1 cellular context compared by ENCODE assay signal in the genomic region with DNA sequence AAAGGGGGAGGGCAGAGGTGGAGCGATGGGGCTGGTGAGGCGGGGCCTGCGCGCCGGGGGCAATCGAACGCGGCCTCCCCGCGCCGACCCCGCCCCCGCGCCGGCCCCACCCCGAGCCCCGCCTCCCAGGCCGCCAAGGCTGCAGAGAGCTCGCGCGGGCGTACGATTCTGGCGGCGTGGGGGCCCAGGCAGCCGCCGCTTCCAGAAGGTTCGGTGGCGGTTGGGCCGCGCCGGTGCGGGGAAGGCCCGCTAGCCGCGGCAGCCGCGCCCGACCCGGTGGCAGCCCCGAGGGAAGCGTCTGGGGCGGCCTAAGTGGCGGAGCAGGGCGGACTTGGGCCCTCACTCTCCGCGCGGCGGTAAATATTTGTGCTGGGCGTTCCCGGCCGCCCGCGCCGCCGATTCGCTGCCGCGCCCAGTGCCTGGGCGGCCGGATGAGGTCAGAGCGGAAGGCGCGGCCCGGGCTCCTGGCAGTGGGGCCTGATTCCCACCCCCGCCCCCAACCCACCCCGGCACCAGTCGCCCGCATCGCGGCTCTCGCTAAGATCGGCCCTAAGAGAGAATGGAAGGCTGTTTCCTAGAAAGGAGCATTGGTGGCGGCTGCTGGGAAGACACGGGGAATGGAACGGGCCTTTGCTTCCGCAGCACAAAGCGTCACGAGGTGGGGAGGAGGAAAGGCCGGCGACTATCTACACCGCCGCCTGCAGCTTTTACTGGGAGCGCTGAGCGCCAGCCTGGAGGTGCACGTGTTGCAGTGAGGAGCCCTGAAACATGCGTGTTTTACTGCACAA.
TF ChIP-seq lines count a peak whose summit lies in the region.

A gene with protein sequence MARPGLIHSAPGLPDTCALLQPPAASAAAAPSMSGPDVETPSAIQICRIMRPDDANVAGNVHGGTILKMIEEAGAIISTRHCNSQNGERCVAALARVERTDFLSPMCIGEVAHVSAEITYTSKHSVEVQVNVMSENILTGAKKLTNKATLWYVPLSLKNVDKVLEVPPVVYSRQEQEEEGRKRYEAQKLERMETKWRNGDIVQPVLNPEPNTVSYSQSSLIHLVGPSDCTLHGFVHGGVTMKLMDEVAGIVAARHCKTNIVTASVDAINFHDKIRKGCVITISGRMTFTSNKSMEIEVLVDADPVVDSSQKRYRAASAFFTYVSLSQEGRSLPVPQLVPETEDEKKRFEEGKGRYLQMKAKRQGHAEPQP (minus strand): TSS at position 368 of the 788 bp plus-strand sequence. CDS start 368 bp downstream, outside the sequence.

TF ChIP-seq in K562, 482 proteins besides CTCF, POLR2A, EP300 and RAD21 (continued from another document and continues in another):
- TF ChIP-seq, protein P1, sequence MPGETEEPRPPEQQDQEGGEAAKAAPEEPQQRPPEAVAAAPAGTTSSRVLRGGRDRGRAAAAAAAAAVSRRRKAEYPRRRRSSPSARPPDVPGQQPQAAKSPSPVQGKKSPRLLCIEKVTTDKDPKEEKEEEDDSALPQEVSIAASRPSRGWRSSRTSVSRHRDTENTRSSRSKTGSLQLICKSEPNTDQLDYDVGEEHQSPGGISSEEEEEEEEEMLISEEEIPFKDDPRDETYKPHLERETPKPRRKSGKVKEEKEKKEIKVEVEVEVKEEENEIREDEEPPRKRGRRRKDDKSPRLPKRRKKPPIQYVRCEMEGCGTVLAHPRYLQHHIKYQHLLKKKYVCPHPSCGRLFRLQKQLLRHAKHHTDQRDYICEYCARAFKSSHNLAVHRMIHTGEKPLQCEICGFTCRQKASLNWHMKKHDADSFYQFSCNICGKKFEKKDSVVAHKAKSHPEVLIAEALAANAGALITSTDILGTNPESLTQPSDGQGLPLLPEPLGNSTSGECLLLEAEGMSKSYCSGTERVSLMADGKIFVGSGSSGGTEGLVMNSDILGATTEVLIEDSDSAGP (CRISPR knock-in tag; IDR thresholded peaks at IDR 0.05): no peak
- TF ChIP-seq, protein P2, sequence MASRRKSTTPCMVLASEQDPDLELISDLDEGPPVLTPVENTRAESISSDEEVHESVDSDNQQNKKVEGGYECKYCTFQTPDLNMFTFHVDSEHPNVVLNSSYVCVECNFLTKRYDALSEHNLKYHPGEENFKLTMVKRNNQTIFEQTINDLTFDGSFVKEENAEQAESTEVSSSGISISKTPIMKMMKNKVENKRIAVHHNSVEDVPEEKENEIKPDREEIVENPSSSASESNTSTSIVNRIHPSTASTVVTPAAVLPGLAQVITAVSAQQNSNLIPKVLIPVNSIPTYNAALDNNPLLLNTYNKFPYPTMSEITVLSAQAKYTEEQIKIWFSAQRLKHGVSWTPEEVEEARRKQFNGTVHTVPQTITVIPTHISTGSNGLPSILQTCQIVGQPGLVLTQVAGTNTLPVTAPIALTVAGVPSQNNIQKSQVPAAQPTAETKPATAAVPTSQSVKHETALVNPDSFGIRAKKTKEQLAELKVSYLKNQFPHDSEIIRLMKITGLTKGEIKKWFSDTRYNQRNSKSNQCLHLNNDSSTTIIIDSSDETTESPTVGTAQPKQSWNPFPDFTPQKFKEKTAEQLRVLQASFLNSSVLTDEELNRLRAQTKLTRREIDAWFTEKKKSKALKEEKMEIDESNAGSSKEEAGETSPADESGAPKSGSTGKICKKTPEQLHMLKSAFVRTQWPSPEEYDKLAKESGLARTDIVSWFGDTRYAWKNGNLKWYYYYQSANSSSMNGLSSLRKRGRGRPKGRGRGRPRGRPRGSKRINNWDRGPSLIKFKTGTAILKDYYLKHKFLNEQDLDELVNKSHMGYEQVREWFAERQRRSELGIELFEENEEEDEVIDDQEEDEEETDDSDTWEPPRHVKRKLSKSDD (conservative IDR thresholded peaks at IDR 0.05; ENCODE audit: low read length): no peak
- TF ChIP-seq ZNF445 (CRISPR knock-in tag; IDR thresholded peaks at IDR 0.05; ENCODE audit: low read depth) (no peak), PTTG1 (tag; IDR thresholded peaks at IDR 0.05; ENCODE audit: low read depth) (no peak), MEF2A (IDR thresholded peaks at IDR 0.05; ENCODE audit: control insufficient read depth, low read depth, low read length) (no peak), KLF6 (CRISPR knock-in tag; IDR thresholded peaks at IDR 0.05; ENCODE audit: borderline replicate concordance) (peak; percentile 38; the same call in 1 of the 2 replicates), ZNF24 (IDR thresholded peaks at IDR 0.05) (no peak), FIP1L1 (IDR thresholded peaks at IDR 0.05; ENCODE audit: low read depth, low read length, poor library complexity, severe bottlenecking) (peak; percentile 46), FOS (IDR thresholded peaks at IDR 0.05; ENCODE audit: extremely low read depth, insufficient read length) (no peak), XRCC5 (IDR thresholded peaks at IDR 0.05; ENCODE audit: low read depth, low read length) (no peak), MED1 (CRISPR knock-in tag; IDR thresholded peaks at IDR 0.05; ENCODE audit: borderline replicate concordance) (peak; percentile 83; the same call in 1 of the 2 replicates), MCM3 (IDR thresholded peaks at IDR 0.05) (no peak), ZNF143 (CRISPR knock-in tag; IDR thresholded peaks at IDR 0.05) (peak; percentile 51; the same call in 1 of the 2 replicates), ZFX (CRISPR knock-in tag; IDR thresholded peaks at IDR 0.05) (peak; percentile 99), HDAC2 (IDR thresholded peaks at IDR 0.05) (peak; percentile 93), HDAC1 (IDR thresholded peaks at IDR 0.05) (peak in 1 of 2 experiments; percentile 95; a peak in 3 of 4 replicates), SMAD1 (IDR thresholded peaks at IDR 0.05; ENCODE audit: low read depth, low read length, partially characterized antibody) (no peak), RCOR1 (IDR thresholded peaks at IDR 0.05; ENCODE audit: borderline replicate concordance in 1 of 2, low read depth in 2 of 2, low read length in 2 of 2) (peak in 1 of 2 experiments; percentile 48; a peak in 1 of 4 replicates), RUNX1 (IDR thresholded peaks at IDR 0.05; ENCODE audit: low read depth) (peak; percentile 61; the same call in 1 of the 2 replicates), ZNF175 (CRISPR knock-in tag; IDR thresholded peaks at IDR 0.05; ENCODE audit: low read depth) (no peak), ZNF354B (CRISPR knock-in tag; IDR thresholded peaks at IDR 0.05) (no peak), ZNF551 (CRISPR knock-in tag; IDR thresholded peaks at IDR 0.05) (no peak), ZNF668 (CRISPR knock-in tag; IDR thresholded peaks at IDR 0.05) (no peak), SIN3A (IDR thresholded peaks at IDR 0.05; ENCODE audit: borderline replicate concordance in 2 of 2, control insufficient read depth in 1 of 2, low read depth in 2 of 2, low read length in 2 of 2) (peak; percentile 50 to 96; a peak in 3 of 4 replicates), ZNF408 (CRISPR knock-in tag; IDR thresholded peaks at IDR 0.05; ENCODE audit: low read depth) (no peak), ZNF165 (CRISPR knock-in tag; IDR thresholded peaks at IDR 0.05; ENCODE audit: borderline replicate concordance) (0 out of 2 replicates have a peak, but pooled peaks have one; percentile 64), PURB (CRISPR knock-in tag; IDR thresholded peaks at IDR 0.05; ENCODE audit: low read depth) (no peak), MAZ (CRISPR knock-in tag; conservative IDR thresholded peaks at IDR 0.05 in 1 of 2, IDR thresholded peaks at IDR 0.05 in 1 of 2) (peak; percentile 85 to 92), POLR2AphosphoS2 (IDR thresholded peaks at IDR 0.05; ENCODE audit: low read length) (no peak; the same call in 1 of the 2 replicates), RBM14 (IDR thresholded peaks at IDR 0.05; ENCODE audit: borderline replicate concordance, insufficient read depth, low read depth, low read length) (no peak), CEBPB (tag; IDR thresholded peaks at IDR 0.05) (no peak), RBM34 (IDR thresholded peaks at IDR 0.05; ENCODE audit: borderline replicate concordance, insufficient read depth, low read length) (peak; percentile 85; the same call in 1 of the 2 replicates), CCNT2 (IDR thresholded peaks at IDR 0.05; ENCODE audit: borderline replicate concordance, extremely low read depth, insufficient read length, low read depth, low read length) (peak; percentile 79), ZNF174 (CRISPR knock-in tag; IDR thresholded peaks at IDR 0.05) (no peak), SIN3B (IDR thresholded peaks at IDR 0.05; ENCODE audit: low read depth) (peak; percentile 82)
- TF ChIP-seq, protein P3, sequence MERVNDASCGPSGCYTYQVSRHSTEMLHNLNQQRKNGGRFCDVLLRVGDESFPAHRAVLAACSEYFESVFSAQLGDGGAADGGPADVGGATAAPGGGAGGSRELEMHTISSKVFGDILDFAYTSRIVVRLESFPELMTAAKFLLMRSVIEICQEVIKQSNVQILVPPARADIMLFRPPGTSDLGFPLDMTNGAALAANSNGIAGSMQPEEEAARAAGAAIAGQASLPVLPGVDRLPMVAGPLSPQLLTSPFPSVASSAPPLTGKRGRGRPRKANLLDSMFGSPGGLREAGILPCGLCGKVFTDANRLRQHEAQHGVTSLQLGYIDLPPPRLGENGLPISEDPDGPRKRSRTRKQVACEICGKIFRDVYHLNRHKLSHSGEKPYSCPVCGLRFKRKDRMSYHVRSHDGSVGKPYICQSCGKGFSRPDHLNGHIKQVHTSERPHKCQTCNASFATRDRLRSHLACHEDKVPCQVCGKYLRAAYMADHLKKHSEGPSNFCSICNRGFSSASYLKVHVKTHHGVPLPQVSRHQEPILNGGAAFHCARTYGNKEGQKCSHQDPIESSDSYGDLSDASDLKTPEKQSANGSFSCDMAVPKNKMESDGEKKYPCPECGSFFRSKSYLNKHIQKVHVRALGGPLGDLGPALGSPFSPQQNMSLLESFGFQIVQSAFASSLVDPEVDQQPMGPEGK (CRISPR knock-in tag; IDR thresholded peaks at IDR 0.05; ENCODE audit: borderline replicate concordance): no peak
- TF ChIP-seq, protein P4, sequence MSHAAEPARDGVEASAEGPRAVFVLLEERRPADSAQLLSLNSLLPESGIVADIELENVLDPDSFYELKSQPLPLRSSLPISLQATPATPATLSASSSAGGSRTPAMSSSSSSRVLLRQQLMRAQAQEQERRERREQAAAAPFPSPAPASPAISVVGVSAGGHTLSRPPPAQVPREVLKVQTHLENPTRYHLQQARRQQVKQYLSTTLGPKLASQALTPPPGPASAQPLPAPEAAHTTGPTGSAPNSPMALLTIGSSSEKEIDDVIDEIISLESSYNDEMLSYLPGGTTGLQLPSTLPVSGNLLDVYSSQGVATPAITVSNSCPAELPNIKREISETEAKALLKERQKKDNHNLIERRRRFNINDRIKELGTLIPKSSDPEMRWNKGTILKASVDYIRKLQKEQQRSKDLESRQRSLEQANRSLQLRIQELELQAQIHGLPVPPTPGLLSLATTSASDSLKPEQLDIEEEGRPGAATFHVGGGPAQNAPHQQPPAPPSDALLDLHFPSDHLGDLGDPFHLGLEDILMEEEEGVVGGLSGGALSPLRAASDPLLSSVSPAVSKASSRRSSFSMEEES (CRISPR knock-in tag; IDR thresholded peaks at IDR 0.05): peak; percentile 80
- TF ChIP-seq, protein P5, sequence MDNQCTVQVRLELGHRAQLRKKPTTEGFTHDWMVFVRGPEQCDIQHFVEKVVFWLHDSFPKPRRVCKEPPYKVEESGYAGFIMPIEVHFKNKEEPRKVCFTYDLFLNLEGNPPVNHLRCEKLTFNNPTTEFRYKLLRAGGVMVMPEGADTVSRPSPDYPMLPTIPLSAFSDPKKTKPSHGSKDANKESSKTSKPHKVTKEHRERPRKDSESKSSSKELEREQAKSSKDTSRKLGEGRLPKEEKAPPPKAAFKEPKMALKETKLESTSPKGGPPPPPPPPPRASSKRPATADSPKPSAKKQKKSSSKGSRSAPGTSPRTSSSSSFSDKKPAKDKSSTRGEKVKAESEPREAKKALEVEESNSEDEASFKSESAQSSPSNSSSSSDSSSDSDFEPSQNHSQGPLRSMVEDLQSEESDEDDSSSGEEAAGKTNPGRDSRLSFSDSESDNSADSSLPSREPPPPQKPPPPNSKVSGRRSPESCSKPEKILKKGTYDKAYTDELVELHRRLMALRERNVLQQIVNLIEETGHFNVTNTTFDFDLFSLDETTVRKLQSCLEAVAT (IDR thresholded peaks at IDR 0.05): peak in 1 of 2 experiments; percentile 68; a peak in 2 of 4 replicates
- TF ChIP-seq, protein P6, sequence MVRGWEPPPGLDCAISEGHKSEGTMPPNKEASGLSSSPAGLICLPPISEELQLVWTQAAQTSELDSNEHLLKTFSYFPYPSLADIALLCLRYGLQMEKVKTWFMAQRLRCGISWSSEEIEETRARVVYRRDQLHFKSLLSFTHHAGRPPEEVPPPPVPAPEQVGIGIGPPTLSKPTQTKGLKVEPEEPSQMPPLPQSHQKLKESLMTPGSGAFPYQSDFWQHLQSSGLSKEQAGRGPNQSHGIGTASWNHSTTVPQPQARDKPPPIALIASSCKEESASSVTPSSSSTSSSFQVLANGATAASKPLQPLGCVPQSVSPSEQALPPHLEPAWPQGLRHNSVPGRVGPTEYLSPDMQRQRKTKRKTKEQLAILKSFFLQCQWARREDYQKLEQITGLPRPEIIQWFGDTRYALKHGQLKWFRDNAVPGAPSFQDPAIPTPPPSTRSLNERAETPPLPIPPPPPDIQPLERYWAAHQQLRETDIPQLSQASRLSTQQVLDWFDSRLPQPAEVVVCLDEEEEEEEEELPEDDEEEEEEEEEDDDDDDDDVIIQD (CRISPR knock-in tag; IDR thresholded peaks at IDR 0.05): 0 out of 2 replicates have a peak, but pooled peaks have one; percentile 23
- TF ChIP-seq, protein P7, sequence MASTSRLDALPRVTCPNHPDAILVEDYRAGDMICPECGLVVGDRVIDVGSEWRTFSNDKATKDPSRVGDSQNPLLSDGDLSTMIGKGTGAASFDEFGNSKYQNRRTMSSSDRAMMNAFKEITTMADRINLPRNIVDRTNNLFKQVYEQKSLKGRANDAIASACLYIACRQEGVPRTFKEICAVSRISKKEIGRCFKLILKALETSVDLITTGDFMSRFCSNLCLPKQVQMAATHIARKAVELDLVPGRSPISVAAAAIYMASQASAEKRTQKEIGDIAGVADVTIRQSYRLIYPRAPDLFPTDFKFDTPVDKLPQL (IDR thresholded peaks at IDR 0.05; ENCODE audit: extremely low read depth, insufficient read length): no peak
- TF ChIP-seq, protein P8, sequence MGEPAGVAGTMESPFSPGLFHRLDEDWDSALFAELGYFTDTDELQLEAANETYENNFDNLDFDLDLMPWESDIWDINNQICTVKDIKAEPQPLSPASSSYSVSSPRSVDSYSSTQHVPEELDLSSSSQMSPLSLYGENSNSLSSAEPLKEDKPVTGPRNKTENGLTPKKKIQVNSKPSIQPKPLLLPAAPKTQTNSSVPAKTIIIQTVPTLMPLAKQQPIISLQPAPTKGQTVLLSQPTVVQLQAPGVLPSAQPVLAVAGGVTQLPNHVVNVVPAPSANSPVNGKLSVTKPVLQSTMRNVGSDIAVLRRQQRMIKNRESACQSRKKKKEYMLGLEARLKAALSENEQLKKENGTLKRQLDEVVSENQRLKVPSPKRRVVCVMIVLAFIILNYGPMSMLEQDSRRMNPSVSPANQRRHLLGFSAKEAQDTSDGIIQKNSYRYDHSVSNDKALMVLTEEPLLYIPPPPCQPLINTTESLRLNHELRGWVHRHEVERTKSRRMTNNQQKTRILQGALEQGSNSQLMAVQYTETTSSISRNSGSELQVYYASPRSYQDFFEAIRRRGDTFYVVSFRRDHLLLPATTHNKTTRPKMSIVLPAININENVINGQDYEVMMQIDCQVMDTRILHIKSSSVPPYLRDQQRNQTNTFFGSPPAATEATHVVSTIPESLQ (CRISPR knock-in tag; IDR thresholded peaks at IDR 0.05): 0 out of 2 replicates have a peak, but pooled peaks have one; percentile 68
